ENCODE assay signal across 15 cellular contexts in the genomic region with DNA sequence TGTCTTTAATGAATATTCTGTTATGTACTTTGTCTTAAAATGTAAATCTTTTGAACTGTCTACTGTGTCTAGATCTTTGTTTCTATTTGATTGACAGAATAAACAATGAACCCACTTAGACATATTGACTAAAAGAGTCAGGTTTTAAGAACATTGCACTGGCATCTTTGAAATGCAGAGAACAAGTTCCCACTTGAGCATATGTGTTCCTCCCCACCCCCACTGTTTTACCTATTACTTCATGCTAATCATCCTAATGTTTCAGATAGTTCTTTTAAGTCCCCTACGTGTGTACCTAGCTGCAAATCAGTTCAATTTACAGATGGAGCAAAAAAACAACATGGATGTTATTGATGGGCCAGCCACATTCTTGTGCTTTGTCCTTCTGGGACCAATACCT. TPM values are rescaled to one million over a fixed set of nuclear protein-coding genes. Genes with fewer than 3 reads are reported as not detected.
A peak's percentile ranks its signal among the peaks of the same experiment; 100 is the strongest.
DNase-seq lines count a peak whose midpoint lies in the region; ATAC-seq and TF ChIP-seq lines count a peak whose summit lies in the region.
"Had no signal": no experiment of that assay in that cellular context is flagged by ENCODE, and none has a peak within 500 bp of the region (broad histone marks: within the 10 kb centered on the region; RNA-seq: fewer than 3 reads in every experiment).

No MANE protein-coding gene starts in this region.

- intact Hi-C loops in activated CD8-positive, alpha-beta T cell treated with anti-CD3 and anti-CD28 coated beads for 36 hours (cut with micrococcal nuclease) = no loop called here
- intact Hi-C loops in aorta (cut with DNase I) = no loop called here

- H3K27me3 Mint-ChIP-seq in activated CD8-positive, alpha-beta T cell treated with anti-CD3 and anti-CD28 coated beads for 36 hours = no peaks in the 10 kb centered on the region
- no peaks in the 10 kb centered on the region for H3K27me3 Mint-ChIP-seq in activated CD8-positive, alpha-beta T cell treated with anti-CD3 and anti-CD28 coated beads, Interleukin-2, amount 10 ng/mL, durations not matched to agents 7 days and 5 days (ENCODE audit: low read depth)
- no peaks in the 10 kb centered on the region for H3K27me3 Mint-ChIP-seq in effector memory CD8-positive, alpha-beta T cell
- H3K27me3 Mint-ChIP-seq: dendritic cell treated with granulocyte-macrophage colony-stimulating factor and Interleukin-4, amounts not matched to agents 40 ng/mL and 50 ng/mL, for 4 days had no signal

- TF ChIP-seq CTCF in activated CD8-positive, alpha-beta T cell treated with anti-CD3 and anti-CD28 coated beads for 36 hours (IDR thresholded peaks at IDR 0.05) = no peak
- no peak for TF ChIP-seq CTCF in OCI-LY3 (IDR thresholded peaks at IDR 0.05; ENCODE audit: low read depth, low read length)

- no peak for DNase-seq in activated CD8-positive, alpha-beta T cell treated with anti-CD3 and anti-CD28 coated beads for 36 hours
- no peak for DNase-seq in activated CD8-positive, alpha-beta T cell treated with anti-CD3 and anti-CD28 coated beads, Interleukin-2, amount 10 ng/mL, durations not matched to agents 7 days and 5 days
- no peak for DNase-seq in effector memory CD8-positive, alpha-beta T cell
- no peak for DNase-seq in stimulated activated effector memory CD8-positive, alpha-beta T cell treated with anti-CD3 and anti-CD28 coated beads, Interleukin-12 subunit alpha, Interleukin-12 subunit beta, amount 100 ng/mL, for 72 hours (ENCODE audit: low spot score in 2 of 2)
- DNase-seq in NCI-H1436 (lab: John Stamatoyannopoulos, UW) = no peak
- DNase-seq in NCI-H2081 treated with DMSO at 0.1 percent for 48 hours (lab: John Stamatoyannopoulos, UW) = no peak
- DNase-seq in aorta = no peak
- DNase-seq: activated CD4-positive, alpha-beta T cell treated with anti-CD3 and anti-CD28 coated beads for 48 hours; activated naive CD4-positive, alpha-beta T cell treated with anti-CD3 and anti-CD28 coated beads, Interleukin-2, amount 50 U/mL, for 16 hours; brain microvascular endothelial cell; NCI-H526 had no signal

- H3K4me2 ChIP-seq in OCI-LY3 (ENCODE audit: low read length) = peak overlapping the region; percentile 46

- no peak for ATAC-seq in activated CD8-positive, alpha-beta T cell treated with anti-CD3 and anti-CD28 coated beads for 36 hours
- ATAC-seq in activated CD8-positive, alpha-beta T cell treated with anti-CD3 and anti-CD28 coated beads, Interleukin-2, amount 10 ng/mL, durations not matched to agents 7 days and 5 days = no peak
- ATAC-seq in effector memory CD8-positive, alpha-beta T cell (replicated peaks) = no peak
- ATAC-seq in stimulated activated effector memory CD8-positive, alpha-beta T cell treated with anti-CD3 and anti-CD28 coated beads, Interleukin-12 subunit alpha, Interleukin-12 subunit beta, amount 100 ng/mL, for 72 hours = no peak
- no peak for ATAC-seq in aorta (ENCODE audit: low FRiP score)

- peak overlapping the region; percentile 21 for H3K27ac Mint-ChIP-seq in activated CD8-positive, alpha-beta T cell treated with anti-CD3 and anti-CD28 coated beads for 36 hours
- H3K27ac Mint-ChIP-seq in activated CD8-positive, alpha-beta T cell treated with anti-CD3 and anti-CD28 coated beads, Interleukin-2, amount 10 ng/mL, durations not matched to agents 7 days and 5 days = no peak overlapping the region
- H3K27ac Mint-ChIP-seq in effector memory CD8-positive, alpha-beta T cell = peak overlapping the region; percentile 41 to 67
- peak overlapping the region; percentile 44 for H3K27ac Mint-ChIP-seq in stimulated activated effector memory CD8-positive, alpha-beta T cell treated with anti-CD3 and anti-CD28 coated beads, Interleukin-12 subunit alpha, Interleukin-12 subunit beta, amount 100 ng/mL, for 72 hours
- H3K27ac Mint-ChIP-seq: dendritic cell treated with granulocyte-macrophage colony-stimulating factor and Interleukin-4, amounts not matched to agents 40 ng/mL and 50 ng/mL, for 4 days had no signal

- H3K27me3 ChIP-seq in OCI-LY3 (ENCODE audit: low read depth, low read length) = no peaks in the 10 kb centered on the region
- H3K27me3 ChIP-seq in aorta (ENCODE audit: control insufficient read depth in 1 of 2, insufficient read depth in 2 of 2, low read length in 1 of 2) = no peaks in the 10 kb centered on the region
- H3K27me3 ChIP-seq: brain microvascular endothelial cell had no signal

- 0 out of 2 replicates have a peak overlapping the region, but pooled peaks have one; percentile 6 for H2AFZ ChIP-seq in OCI-LY3 (ENCODE audit: low read depth, low read length)

- H3K4me1 ChIP-seq in OCI-LY3 (ENCODE audit: low read length) = peaks cover 10% of the 10 kb centered on the region
- H3K4me1 ChIP-seq in aorta (ENCODE audit: control insufficient read depth in 1 of 2, insufficient read depth in 2 of 2, low read length in 2 of 2) = no peaks in the 10 kb centered on the region

- peak overlapping the region; percentile 18 for H3K4me3 Mint-ChIP-seq in activated CD8-positive, alpha-beta T cell treated with anti-CD3 and anti-CD28 coated beads for 36 hours
- no peak overlapping the region for H3K4me3 Mint-ChIP-seq in activated CD8-positive, alpha-beta T cell treated with anti-CD3 and anti-CD28 coated beads, Interleukin-2, amount 10 ng/mL, durations not matched to agents 7 days and 5 days
- peak overlapping the region; percentile 71 to 80 for H3K4me3 Mint-ChIP-seq in effector memory CD8-positive, alpha-beta T cell
- H3K4me3 Mint-ChIP-seq in stimulated activated effector memory CD8-positive, alpha-beta T cell treated with anti-CD3 and anti-CD28 coated beads, Interleukin-12 subunit alpha, Interleukin-12 subunit beta, amount 100 ng/mL, for 72 hours = peak overlapping the region; percentile 40
- H3K4me3 Mint-ChIP-seq: dendritic cell treated with granulocyte-macrophage colony-stimulating factor and Interleukin-4, amounts not matched to agents 40 ng/mL and 50 ng/mL, for 4 days; neural crest cell had no signal

- no peaks in the 10 kb centered on the region for H4K20me1 ChIP-seq in OCI-LY3 (ENCODE audit: insufficient read depth, low read length)

- H3K36me3 ChIP-seq in OCI-LY3 (replicated peaks; ENCODE audit: low read depth, low read length) (no peaks in the 10 kb centered on the region), aorta (ENCODE audit: control insufficient read depth in 1 of 2, insufficient read depth in 2 of 2, low read length in 1 of 2) (no peaks in the 10 kb centered on the region)
- H3K36me3 ChIP-seq: brain microvascular endothelial cell had no signal

- H3K4me1 Mint-ChIP-seq in activated CD8-positive, alpha-beta T cell treated with anti-CD3 and anti-CD28 coated beads for 36 hours (ENCODE audit: low read depth) = peaks cover 10% of the 10 kb centered on the region
- peaks cover 9% of the 10 kb centered on the region for H3K4me1 Mint-ChIP-seq in activated CD8-positive, alpha-beta T cell treated with anti-CD3 and anti-CD28 coated beads, Interleukin-2, amount 10 ng/mL, durations not matched to agents 7 days and 5 days (ENCODE audit: low read depth)
- peaks cover 5 to 10% of the 10 kb centered on the region in 2 donors for H3K4me1 Mint-ChIP-seq in effector memory CD8-positive, alpha-beta T cell (ENCODE audit: low read depth in 2 of 2)
- H3K4me1 Mint-ChIP-seq in stimulated activated effector memory CD8-positive, alpha-beta T cell treated with anti-CD3 and anti-CD28 coated beads, Interleukin-12 subunit alpha, Interleukin-12 subunit beta, amount 100 ng/mL, for 72 hours = peaks cover 14% of the 10 kb centered on the region

- H3K9ac ChIP-seq in OCI-LY3 (ENCODE audit: low read length) = no peak overlapping the region

- H3K27ac ChIP-seq in OCI-LY3 (ENCODE audit: low read length) (no peak overlapping the region), aorta (ENCODE audit: low read depth in 1 of 2, low read length in 2 of 2) (no peak overlapping the region)
- H3K27ac ChIP-seq: brain microvascular endothelial cell, SK-N-MC had no signal

- POLR2A ChIA-PET in activated CD8-positive, alpha-beta T cell treated with anti-CD3 and anti-CD28 coated beads for 36 hours (lab: Charles Lee) = interaction anchor here (0.8 kb wide), 1 partner anchor 11 kb away, joined by 3 read pairs; the partner anchor contains the start of gene TCF12
- POLR2A ChIA-PET in activated CD8-positive, alpha-beta T cell treated with anti-CD3 and anti-CD28 coated beads, Interleukin-2, amount 10 ng/mL, durations not matched to agents 7 days and 5 days (lab: Charles Lee) = no interaction called here

- CTCF ChIA-PET in activated CD8-positive, alpha-beta T cell treated with anti-CD3 and anti-CD28 coated beads for 36 hours (lab: Charles Lee) = interaction anchor here (1.4 kb wide), 1 partner anchor 12 kb away, joined by 5 read pairs; the partner anchor contains the start of gene TCF12
- CTCF ChIA-PET in activated CD8-positive, alpha-beta T cell treated with anti-CD3 and anti-CD28 coated beads, Interleukin-2, amount 10 ng/mL, durations not matched to agents 7 days and 5 days (lab: Charles Lee) = interaction anchor here (2.9 kb wide), 1 partner anchor 11 kb away, joined by 12 read pairs; the partner anchor contains the start of gene TCF12

- no peaks in the 10 kb centered on the region for H3K9me3 Mint-ChIP-seq in activated CD8-positive, alpha-beta T cell treated with anti-CD3 and anti-CD28 coated beads for 36 hours
- H3K9me3 Mint-ChIP-seq in activated CD8-positive, alpha-beta T cell treated with anti-CD3 and anti-CD28 coated beads, Interleukin-2, amount 10 ng/mL, durations not matched to agents 7 days and 5 days (ENCODE audit: insufficient read depth) = no peaks in the 10 kb centered on the region
- no peaks in the 10 kb centered on the region for H3K9me3 Mint-ChIP-seq in effector memory CD8-positive, alpha-beta T cell
- no peaks in the 10 kb centered on the region for H3K9me3 Mint-ChIP-seq in stimulated activated effector memory CD8-positive, alpha-beta T cell treated with anti-CD3 and anti-CD28 coated beads, Interleukin-12 subunit alpha, Interleukin-12 subunit beta, amount 100 ng/mL, for 72 hours
- H3K9me3 Mint-ChIP-seq: dendritic cell treated with granulocyte-macrophage colony-stimulating factor and Interleukin-4, amounts not matched to agents 40 ng/mL and 50 ng/mL, for 4 days; neural crest cell had no signal

- H3K79me2 ChIP-seq in OCI-LY3 (ENCODE audit: low read length) = no peaks in the 10 kb centered on the region

- H3K4me3 ChIP-seq in OCI-LY3 (ENCODE audit: low read length) (peak overlapping the region; percentile 42; the same call in 1 of the 2 replicates), aorta (ENCODE audit: low read length in 2 of 2) (no peak overlapping the region)
- H3K4me3 ChIP-seq: SK-N-MC had no signal

- no peaks in the 10 kb centered on the region for H3K36me3 Mint-ChIP-seq in activated CD8-positive, alpha-beta T cell treated with anti-CD3 and anti-CD28 coated beads for 36 hours (ENCODE audit: low read depth)
- no peaks in the 10 kb centered on the region for H3K36me3 Mint-ChIP-seq in activated CD8-positive, alpha-beta T cell treated with anti-CD3 and anti-CD28 coated beads, Interleukin-2, amount 10 ng/mL, durations not matched to agents 7 days and 5 days (ENCODE audit: low read depth)
- H3K36me3 Mint-ChIP-seq in effector memory CD8-positive, alpha-beta T cell (ENCODE audit: insufficient read depth) = no peaks in the 10 kb centered on the region
- H3K36me3 Mint-ChIP-seq in stimulated activated effector memory CD8-positive, alpha-beta T cell treated with anti-CD3 and anti-CD28 coated beads, Interleukin-12 subunit alpha, Interleukin-12 subunit beta, amount 100 ng/mL, for 72 hours = no peaks in the 10 kb centered on the region

- 82 to 87% methylated on average over 1 of the region's 1 CpG for WGBS in aorta, 2 donors

- H3K9me3 ChIP-seq in OCI-LY3 (ENCODE audit: insufficient read depth, low read length) (no peaks in the 10 kb centered on the region), aorta (ENCODE audit: control insufficient read depth, low read length) (no peaks in the 10 kb centered on the region)

RNA-seq across cellular contexts. Expression of gene TCF12, which starts 11.7 kb away (rescaled TPM):
- 10 to 100 TPM; 60.5 to 67.4 TPM for total RNA-seq in activated CD8-positive, alpha-beta T cell treated with anti-CD3 and anti-CD28 coated beads for 36 hours
- total RNA-seq in activated CD8-positive, alpha-beta T cell treated with anti-CD3 and anti-CD28 coated beads, Interleukin-2, amount 10 ng/mL, durations not matched to agents 7 days and 5 days = 10 to 100 TPM; 63.4 to 70.7 TPM
- total RNA-seq in aorta = 100 to 1,000 TPM; 102 to 158 TPM
- polyA plus RNA-seq in aorta = 10 to 100 TPM; 17.8 to 26.7 TPM
